Comparison of ENCODE assay signal across 1 cellular context in genomic region chr6:53513519-53513966, GRCh38.
A peak's percentile ranks its signal among the peaks of the same experiment; 100 is the strongest.
TF ChIP-seq lines count a peak whose summit lies in the region.

No MANE protein-coding gene starts in this region.

TF ChIP-seq in HepG2, 621 proteins besides CTCF, POLR2A, EP300 and RAD21 (continued from another document):
- TF ChIP-seq ZBED4 (CRISPR knock-in tag; IDR thresholded peaks at IDR 0.05; ENCODE audit: borderline replicate concordance) (no peak), ZBTB37 (CRISPR knock-in tag; IDR thresholded peaks at IDR 0.05) (no peak), FOXP4 (CRISPR knock-in tag; IDR thresholded peaks at IDR 0.05) (peak; percentile 21; the same call in 1 of the 2 replicates), BCL6 (CRISPR knock-in tag; IDR thresholded peaks at IDR 0.05) (0 out of 2 replicates have a peak, but pooled peaks have one; percentile 41), ZNF446 (CRISPR knock-in tag; IDR thresholded peaks at IDR 0.05) (no peak), STAG1 (CRISPR knock-in tag; IDR thresholded peaks at IDR 0.05) (peak; percentile 39; the same call in 1 of the 2 replicates), RBM22 (optimal IDR thresholded peaks at IDR 0.05; ENCODE audit: low read length) (peak; percentile 72), ZBTB43 (CRISPR knock-in tag; conservative IDR thresholded peaks at IDR 0.05) (0 out of 2 replicates have a peak, but pooled peaks have one; percentile 42), SMC3 (IDR thresholded peaks at IDR 0.05; ENCODE audit: low read length) (0 out of 2 replicates have a peak, but pooled peaks have one; percentile 20), DRAP1 (CRISPR knock-in tag; IDR thresholded peaks at IDR 0.05) (no peak), ISL2 (CRISPR knock-in tag; IDR thresholded peaks at IDR 0.05) (peak; percentile 57; the same call in 1 of the 2 replicates), ZBTB7B (CRISPR knock-in tag; IDR thresholded peaks at IDR 0.05) (0 out of 2 replicates have a peak, but pooled peaks have one; percentile 22), ZC3H13 (CRISPR knock-in tag; IDR thresholded peaks at IDR 0.05) (no peak), FOXP1 (IDR thresholded peaks at IDR 0.05) (no peak), FOXP1 (CRISPR knock-in tag; IDR thresholded peaks at IDR 0.05) (peak; percentile 50; the same call in 1 of the 2 replicates)
